In genomic region chr17:36746654-36747053, GRCh38 we compare ENCODE assay signal across 23 cellular contexts.
"Had no signal": no experiment of that assay in that cellular context is flagged by ENCODE, and none has a peak within 500 bp of the region (broad histone marks: within the 10 kb centered on the region; RNA-seq: fewer than 3 reads in every experiment).

No MANE protein-coding gene starts in this region.

- H3K27ac ChIP-seq: colonic mucosa, epithelial cell of prostate, esophagus squamous epithelium, gastrocnemius medialis, heart right ventricle, left lung, lower lobe of right lung had no signal

- H3K4me3 Mint-ChIP-seq: dendritic cell treated with granulocyte-macrophage colony-stimulating factor and Interleukin-4, amounts not matched to agents 40 ng/mL and 50 ng/mL, for 4 days; effector memory CD8-positive, alpha-beta T cell; endodermal cell; mesothelial cell of epicardium had no signal

- H3K27me3 ChIP-seq: colonic mucosa had no signal

- H3K4me1 ChIP-seq: colonic mucosa, esophagus squamous epithelium, gastrocnemius medialis, heart right ventricle, left lung, lower lobe of right lung had no signal

- H3K9me3 Mint-ChIP-seq: dendritic cell treated with granulocyte-macrophage colony-stimulating factor and Interleukin-4, amounts not matched to agents 40 ng/mL and 50 ng/mL, for 4 days; effector memory CD8-positive, alpha-beta T cell had no signal

- H3K4me1 Mint-ChIP-seq: mesothelial cell of epicardium had no signal

- H3K27ac Mint-ChIP-seq: dendritic cell treated with granulocyte-macrophage colony-stimulating factor and Interleukin-4, amounts not matched to agents 40 ng/mL and 50 ng/mL, for 4 days; effector memory CD8-positive, alpha-beta T cell; endodermal cell; mesothelial cell of epicardium had no signal

- H3K4me3 ChIP-seq: colonic mucosa, esophagus squamous epithelium, gastrocnemius medialis, heart right ventricle, left lung, lower lobe of right lung, mucosa of descending colon had no signal

- DNase-seq: colonic mucosa; cortex of kidney; effector CD8-positive, alpha-beta T cell; effector memory CD8-positive, alpha-beta T cell; endodermal cell; erythroblast; esophagus squamous epithelium; foreskin fibroblast; foreskin melanocyte; gastrocnemius medialis; glutamatergic neuron; heart right ventricle; hippocampal formation; left cardiac atrium; left lung; left ventricle myocardium superior; lower lobe of right lung; mesenchymal stem cell; mucosa of descending colon had no signal

- H3K9me3 ChIP-seq: colonic mucosa, esophagus squamous epithelium, gastrocnemius medialis, left lung, lower lobe of right lung, mucosa of descending colon had no signal

- H3K36me3 ChIP-seq: colonic mucosa, esophagus squamous epithelium, gastrocnemius medialis, heart right ventricle, left lung, lower lobe of right lung had no signal

- ATAC-seq: effector memory CD8-positive, alpha-beta T cell; esophagus mucosa; gastrocnemius medialis; heart right ventricle; left cardiac atrium; left lung; left ventricle myocardium superior; lower lobe of right lung; mucosa of descending colon had no signal

- H3K36me3 Mint-ChIP-seq: mesothelial cell of epicardium had no signal
